Comparison of ENCODE assay signal across 8 cellular contexts in the genomic region with DNA sequence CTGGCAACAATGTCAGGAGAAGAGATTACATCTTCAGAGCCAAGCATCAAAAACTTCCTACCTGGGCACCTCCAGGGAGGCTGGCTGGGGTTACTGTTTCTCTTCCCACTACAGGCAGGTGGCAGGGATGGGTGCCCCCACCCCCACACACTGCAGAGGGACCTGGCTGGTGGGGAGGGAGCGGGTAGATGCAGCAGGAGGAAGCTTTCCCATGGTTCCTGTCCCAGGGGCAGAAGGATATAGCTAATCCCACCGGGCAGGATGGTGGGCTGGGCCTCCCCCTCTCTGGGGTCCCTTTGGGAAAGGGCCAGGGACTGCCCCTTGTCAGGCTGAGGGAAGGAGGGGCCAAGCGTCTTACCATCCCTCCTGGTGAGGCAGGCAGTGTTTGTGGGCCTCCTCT. TPM values are rescaled to one million over a fixed set of nuclear protein-coding genes. Genes with fewer than 3 reads are reported as not detected.
DNase-seq lines count a peak whose midpoint lies in the region; ATAC-seq and TF ChIP-seq lines count a peak whose summit lies in the region.

No MANE protein-coding gene starts in this region.

- H3K4me3 ChIP-seq in H7 (ENCODE audit: insufficient read depth, low read depth, low read length) (peak overlapping the region; percentile 71), hepatocyte (no peak overlapping the region), retinal pigment epithelial cell (ENCODE audit: low read length) (peak overlapping the region; percentile 55)

- peaks cover 48% of the 10 kb centered on the region for H3K27me3 Mint-ChIP-seq in WTC11 (ENCODE audit: low read depth)

- H3K27me3 ChIP-seq in H7 (ENCODE audit: control insufficient read depth, insufficient read depth, low read length), result peaks cover 11% of the 10 kb centered on the region
- H3K27me3 ChIP-seq in hepatocyte, result peaks cover 23% of the 10 kb centered on the region

- TF ChIP-seq CTCF in WTC11 (IDR thresholded peaks at IDR 0.05) (no peak), hepatocyte (IDR thresholded peaks at IDR 0.05; ENCODE audit: poor library complexity) (no peak), retinal pigment epithelial cell (conservative IDR thresholded peaks at IDR 0.05; ENCODE audit: low read depth, low read length) (no peak)

- WGBS in hepatocyte (ENCODE audit: low lambda C conversion rate, missing lambda C conversion rate), result 42% methylated on average over 3 of the region's 3 CpGs

- H3K79me2 ChIP-seq in hepatocyte, result no peaks in the 10 kb centered on the region

- POLR2A ChIA-PET in WTC11 (lab: Charles Lee), result no interaction called here

- CTCF ChIA-PET in WTC11 (lab: Charles Lee), result interaction anchor here (0.6 to 6.5 kb wide), 5 partner anchors 9 to 806 kb away, joined by 3 to 42 read pairs (median 18); no protein-coding TSS in a partner anchor

- H3K36me3 ChIP-seq in H7 (replicated peaks; ENCODE audit: control insufficient read depth, insufficient read depth, low read length) (no peaks in the 10 kb centered on the region), hepatocyte (replicated peaks; ENCODE audit: insufficient read depth, low read depth) (no peaks in the 10 kb centered on the region)

- no peaks in the 10 kb centered on the region for H3K9me2 ChIP-seq in hepatocyte (replicated peaks; ENCODE audit: insufficient read depth)

- H3K36me3 Mint-ChIP-seq in WTC11, result no peaks in the 10 kb centered on the region

- H3K27ac Mint-ChIP-seq in WTC11, result no peak overlapping the region

- peaks cover 42% of the 10 kb centered on the region for H3K4me1 Mint-ChIP-seq in WTC11

- no peak overlapping the region for H3K27ac ChIP-seq in hepatocyte

- no peak overlapping the region for H2AFZ ChIP-seq in hepatocyte

- peaks cover 2% of the 10 kb centered on the region for H3K4me1 ChIP-seq in hepatocyte (ENCODE audit: insufficient read depth)

- H3K4me3 Mint-ChIP-seq in WTC11, result peak overlapping the region; percentile 68

- DNase-seq in H7, result peak; percentile 76
- DNase-seq in WTC11 (ENCODE audit: low spot score), result peak; percentile 32
- DNase-seq in hepatocyte (ENCODE audit: low spot score), result no peak
- no peak for DNase-seq in retinal pigment epithelial cell (ENCODE audit: low read depth)
- no peak for DNase-seq in foreskin melanocyte
- DNase-seq in NCI-H2081 (lab: John Stamatoyannopoulos, UW), result no peak

- H3K9me3 Mint-ChIP-seq in WTC11, result no peaks in the 10 kb centered on the region

- ATAC-seq in WTC11 (peak; percentile 8), HG03457 (IDR thresholded peaks at IDR 0.05; ENCODE audit: unreplicated experiment) (no peak), HG02884 (IDR thresholded peaks at IDR 0.05; ENCODE audit: unreplicated experiment) (no peak)

- H3K9me3 ChIP-seq in hepatocyte (ENCODE audit: low read depth), result no peaks in the 10 kb centered on the region

- peak overlapping the region; percentile 97 for H3K4me2 ChIP-seq in hepatocyte

- no peaks in the 10 kb centered on the region for H4K20me1 ChIP-seq in hepatocyte (ENCODE audit: insufficient read depth, poor library complexity, severe bottlenecking)

TF ChIP-seq in WTC11, 78 proteins besides CTCF, POLR2A, EP300 and RAD21:
- TF ChIP-seq ZNF396 (CRISPR knock-in tag; IDR thresholded peaks at IDR 0.05; ENCODE audit: borderline replicate concordance) (no peak), SP1 (CRISPR knock-in tag; conservative IDR thresholded peaks at IDR 0.05) (no peak), ZNF671 (CRISPR knock-in tag; IDR thresholded peaks at IDR 0.05) (no peak), TP53 (CRISPR knock-in tag; IDR thresholded peaks at IDR 0.05) (no peak), KAT7 (CRISPR knock-in tag; IDR thresholded peaks at IDR 0.05; ENCODE audit: borderline replicate concordance) (no peak), GTF2I (CRISPR knock-in tag; conservative IDR thresholded peaks at IDR 0.05) (no peak)
- TF ChIP-seq, protein P1, sequence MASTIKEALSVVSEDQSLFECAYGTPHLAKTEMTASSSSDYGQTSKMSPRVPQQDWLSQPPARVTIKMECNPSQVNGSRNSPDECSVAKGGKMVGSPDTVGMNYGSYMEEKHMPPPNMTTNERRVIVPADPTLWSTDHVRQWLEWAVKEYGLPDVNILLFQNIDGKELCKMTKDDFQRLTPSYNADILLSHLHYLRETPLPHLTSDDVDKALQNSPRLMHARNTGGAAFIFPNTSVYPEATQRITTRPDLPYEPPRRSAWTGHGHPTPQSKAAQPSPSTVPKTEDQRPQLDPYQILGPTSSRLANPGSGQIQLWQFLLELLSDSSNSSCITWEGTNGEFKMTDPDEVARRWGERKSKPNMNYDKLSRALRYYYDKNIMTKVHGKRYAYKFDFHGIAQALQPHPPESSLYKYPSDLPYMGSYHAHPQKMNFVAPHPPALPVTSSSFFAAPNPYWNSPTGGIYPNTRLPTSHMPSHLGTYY (CRISPR knock-in tag; IDR thresholded peaks at IDR 0.05), result no peak
- TF ChIP-seq, protein P2, sequence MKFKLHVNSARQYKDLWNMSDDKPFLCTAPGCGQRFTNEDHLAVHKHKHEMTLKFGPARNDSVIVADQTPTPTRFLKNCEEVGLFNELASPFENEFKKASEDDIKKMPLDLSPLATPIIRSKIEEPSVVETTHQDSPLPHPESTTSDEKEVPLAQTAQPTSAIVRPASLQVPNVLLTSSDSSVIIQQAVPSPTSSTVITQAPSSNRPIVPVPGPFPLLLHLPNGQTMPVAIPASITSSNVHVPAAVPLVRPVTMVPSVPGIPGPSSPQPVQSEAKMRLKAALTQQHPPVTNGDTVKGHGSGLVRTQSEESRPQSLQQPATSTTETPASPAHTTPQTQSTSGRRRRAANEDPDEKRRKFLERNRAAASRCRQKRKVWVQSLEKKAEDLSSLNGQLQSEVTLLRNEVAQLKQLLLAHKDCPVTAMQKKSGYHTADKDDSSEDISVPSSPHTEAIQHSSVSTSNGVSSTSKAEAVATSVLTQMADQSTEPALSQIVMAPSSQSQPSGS (CRISPR knock-in tag; IDR thresholded peaks at IDR 0.05; ENCODE audit: borderline replicate concordance, low read depth), result no peak
- TF ChIP-seq, protein P3, sequence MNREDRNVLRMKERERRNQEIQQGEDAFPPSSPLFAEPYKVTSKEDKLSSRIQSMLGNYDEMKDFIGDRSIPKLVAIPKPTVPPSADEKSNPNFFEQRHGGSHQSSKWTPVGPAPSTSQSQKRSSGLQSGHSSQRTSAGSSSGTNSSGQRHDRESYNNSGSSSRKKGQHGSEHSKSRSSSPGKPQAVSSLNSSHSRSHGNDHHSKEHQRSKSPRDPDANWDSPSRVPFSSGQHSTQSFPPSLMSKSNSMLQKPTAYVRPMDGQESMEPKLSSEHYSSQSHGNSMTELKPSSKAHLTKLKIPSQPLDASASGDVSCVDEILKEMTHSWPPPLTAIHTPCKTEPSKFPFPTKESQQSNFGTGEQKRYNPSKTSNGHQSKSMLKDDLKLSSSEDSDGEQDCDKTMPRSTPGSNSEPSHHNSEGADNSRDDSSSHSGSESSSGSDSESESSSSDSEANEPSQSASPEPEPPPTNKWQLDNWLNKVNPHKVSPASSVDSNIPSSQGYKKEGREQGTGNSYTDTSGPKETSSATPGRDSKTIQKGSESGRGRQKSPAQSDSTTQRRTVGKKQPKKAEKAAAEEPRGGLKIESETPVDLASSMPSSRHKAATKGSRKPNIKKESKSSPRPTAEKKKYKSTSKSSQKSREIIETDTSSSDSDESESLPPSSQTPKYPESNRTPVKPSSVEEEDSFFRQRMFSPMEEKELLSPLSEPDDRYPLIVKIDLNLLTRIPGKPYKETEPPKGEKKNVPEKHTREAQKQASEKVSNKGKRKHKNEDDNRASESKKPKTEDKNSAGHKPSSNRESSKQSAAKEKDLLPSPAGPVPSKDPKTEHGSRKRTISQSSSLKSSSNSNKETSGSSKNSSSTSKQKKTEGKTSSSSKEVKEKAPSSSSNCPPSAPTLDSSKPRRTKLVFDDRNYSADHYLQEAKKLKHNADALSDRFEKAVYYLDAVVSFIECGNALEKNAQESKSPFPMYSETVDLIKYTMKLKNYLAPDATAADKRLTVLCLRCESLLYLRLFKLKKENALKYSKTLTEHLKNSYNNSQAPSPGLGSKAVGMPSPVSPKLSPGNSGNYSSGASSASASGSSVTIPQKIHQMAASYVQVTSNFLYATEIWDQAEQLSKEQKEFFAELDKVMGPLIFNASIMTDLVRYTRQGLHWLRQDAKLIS (CRISPR knock-in tag; IDR thresholded peaks at IDR 0.05; ENCODE audit: borderline replicate concordance), result no peak

RNA-seq across cellular contexts. Expression of a gene that starts 16.7 kb away (rescaled TPM):
- total RNA-seq in H7 (2014; rRNA removed; shearing (Covaris generic)), result 22.6 and 32.3 TPM in 2 replicates
- total RNA-seq in WTC11 (2021), result 30.2 to 32.5 TPM (median 30.8 TPM) in 3 replicates
- total RNA-seq in hepatocyte, result 38.2 and 47.8 TPM in 2 replicates
- polyA plus RNA-seq in hepatocyte, result 25.2 and 27.3 TPM in 2 replicates

RNA-seq across cellular contexts. Expression of a gene that starts 42.9 kb away (rescaled TPM):
- total RNA-seq in H7 (2014; rRNA removed; shearing (Covaris generic)), result not detected in 2 replicates
- total RNA-seq in WTC11 (2021) (0.07 to 0.11 TPM (median 0.09 TPM) in 3 replicates), hepatocyte (0.03 TPM in 1 of 2 replicates, not detected in the other)
- not detected in 2 replicates for polyA plus RNA-seq in hepatocyte

Comparison
In these comparisons a context has a peak if more than half of its experiments do, and no peak if none do; other contexts are left out.
1. DNase-seq: peak in H7 (single experiment) and WTC11 (single experiment); none in hepatocyte (single experiment), retinal pigment epithelial cell (single experiment), foreskin melanocyte (single experiment) and NCI-H2081 (0 of 2).